ENCODE assay signal across 19 cellular contexts in the genomic region with DNA sequence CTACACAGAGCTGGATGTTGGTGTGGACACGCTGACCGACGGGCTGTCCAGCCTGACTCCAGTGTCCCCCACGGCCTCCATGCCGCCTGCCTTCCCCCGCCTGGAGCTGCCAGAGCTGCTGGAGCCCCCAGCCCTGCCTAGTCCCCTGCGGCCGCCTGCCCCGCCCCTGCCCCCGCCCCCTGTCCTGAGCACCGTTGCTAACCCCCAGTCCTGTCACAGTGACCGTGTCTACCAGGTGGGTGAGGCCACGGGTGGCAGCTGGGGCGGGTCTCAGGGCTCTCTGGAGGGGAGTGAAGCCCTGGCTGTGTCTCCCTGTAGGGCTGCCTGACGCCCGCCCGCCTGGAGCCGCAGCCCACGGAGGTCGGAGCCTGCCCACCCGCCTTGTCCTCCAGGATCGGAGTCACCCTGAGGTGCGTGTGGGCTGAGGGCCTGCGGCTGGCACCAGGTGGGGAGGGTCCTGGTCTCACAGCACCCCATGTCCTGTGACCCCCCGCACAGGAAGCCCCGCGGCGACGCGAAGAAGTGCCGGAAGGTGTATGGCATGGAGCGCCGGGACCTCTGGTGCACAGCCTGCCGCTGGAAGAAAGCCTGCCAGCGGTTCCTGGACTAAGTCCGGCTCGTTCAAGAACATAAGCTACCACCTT. TPM values are rescaled to one million over a fixed set of nuclear protein-coding genes. Genes with fewer than 3 reads are reported as not detected.
DNase-seq lines count a peak whose midpoint lies in the region; TF ChIP-seq lines count a peak whose summit lies in the region.
"Had no signal": no experiment of that assay in that cellular context is flagged by ENCODE, and none has a peak within 500 bp of the region (broad histone marks: within the 10 kb centered on the region; RNA-seq: fewer than 3 reads in every experiment).

No MANE protein-coding gene starts in this region.

- TF ChIP-seq POLR2A in esophagus muscularis mucosa (IDR thresholded peaks at IDR 0.05; ENCODE audit: low read depth) (no peak), sigmoid colon (IDR thresholded peaks at IDR 0.05) (no peak)

- H3K9me3 ChIP-seq in HEK293 (ENCODE audit: control insufficient read depth, insufficient read depth, low read depth, low read length) (no peaks in the 10 kb centered on the region), esophagus muscularis mucosa (no peaks in the 10 kb centered on the region), sigmoid colon (no peaks in the 10 kb centered on the region)

- POLR2A ChIA-PET in HEK293 (lab: Yijun Ruan, JAX): no interaction called here

- H3K27ac ChIP-seq in HEK293 (ENCODE audit: extremely low read depth, low read depth, low read length): no peak overlapping the region
- H3K27ac ChIP-seq in esophagus muscularis mucosa (replicated peaks in 1 of 4): peak overlapping the region; percentile 89 to 99 (median 96)
- H3K27ac ChIP-seq in sigmoid colon: peak overlapping the region; percentile 27 to 96 (median 93)
- H3K27ac ChIP-seq: KMS-11 had no signal

- intact Hi-C loops in esophagus muscularis mucosa (cut with DNase I): no loop called here
- intact Hi-C loops in sigmoid colon (cut with DNase I): loop anchor here (5.0 kb wide), 1 partner anchor 525 kb away; the partner anchor contains the start of gene YTHDF1

- TF ChIP-seq EP300 in esophagus muscularis mucosa (IDR thresholded peaks at IDR 0.05) (no peak), sigmoid colon (IDR thresholded peaks at IDR 0.05) (no peak)

- DNase-seq in esophagus muscularis mucosa (ENCODE audit: extremely low spot score) (no peak), sigmoid colon (no peak), HPDE6-E6E7 (ENCODE audit: extremely low spot score) (no peak)
- DNase-seq in stimulated activated CD4-positive, alpha-beta T cell treated with anti-CD3 and anti-CD28 coated beads, Interleukin-2, amount 100 ng/mL, for 48 hours: no peak
- DNase-seq: activated CD4-positive, alpha-beta T cell treated with anti-CD3 and anti-CD28 coated beads, Interleukin-2, amount 10 ng/mL, durations not matched to agents 7 days and 5 days; activated naive CD4-positive, alpha-beta T cell; AML-193; amygdala; effector CD8-positive, alpha-beta T cell; HFFc6; naive thymus-derived CD4-positive, alpha-beta T cell; NCI-H2029; NCI-H446 treated with DMSO at 0.1 percent for 48 hours; RPMI8226; stimulated activated CD8-positive, alpha-beta memory T cell treated with anti-CD3 and anti-CD28 coated beads, Interleukin-4, amount 100 ng/mL, for 48 hours; substantia nigra had no signal

- H3K4me3 ChIP-seq in HEK293 (ENCODE audit: low read depth, low read length) (no peak overlapping the region), esophagus muscularis mucosa (no peak overlapping the region), sigmoid colon (no peak overlapping the region)
- H3K4me3 ChIP-seq: smooth muscle cell had no signal

- TF ChIP-seq CTCF in HEK293 (tag by site-specific recombination; IDR thresholded peaks at IDR 0.05): no peak
- TF ChIP-seq CTCF in esophagus muscularis mucosa (IDR thresholded peaks at IDR 0.05): no peak
- no peak for TF ChIP-seq CTCF in sigmoid colon (IDR thresholded peaks at IDR 0.05)

- H3K36me3 ChIP-seq in HEK293 (ENCODE audit: control insufficient read depth in 2 of 2, insufficient read depth in 1 of 2, low read length in 2 of 2) (peaks cover 4 to 28% of the 10 kb centered on the region in 2 experiments; a peak in 1 of 3 replicates), esophagus muscularis mucosa (peaks cover 12 to 52% (median 43%) of the 10 kb centered on the region in 4 donors), sigmoid colon (peaks cover 11 to 20% (median 15%) of the 10 kb centered on the region in 4 donors)

- H3K4me1 ChIP-seq in HEK293 (ENCODE audit: control insufficient read depth, insufficient read depth, low read length) (no peaks in the 10 kb centered on the region; the same call in 1 of the 2 replicates), esophagus muscularis mucosa (peaks cover 35 to 49% (median 46%) of the 10 kb centered on the region in 4 donors), sigmoid colon (peaks cover 0 to 37% (median 34%) of the 10 kb centered on the region in 4 donors)

- 84% methylated on average over 20 of the region's 37 CpGs for WGBS in esophagus muscularis mucosa
- WGBS in sigmoid colon, 2 donors: 90 to 92% methylated on average over 37 of the region's 37 CpGs

- H3K27me3 ChIP-seq in esophagus muscularis mucosa: no peaks in the 10 kb centered on the region
- peaks cover 0 to 8% (median 0%) of the 10 kb centered on the region in 3 donors for H3K27me3 ChIP-seq in sigmoid colon

- CTCF ChIA-PET in HEK293 (lab: Yijun Ruan, JAX): interaction anchor here (0.6 to 1.1 kb wide), 2 partner anchors 33 to 43 kb away, joined by 3 read pairs; no protein-coding TSS in a partner anchor

TF ChIP-seq in HEK293, 187 proteins besides CTCF, POLR2A, EP300 and RAD21 (continues in another document):
- TF ChIP-seq YY1 (tag by site-specific recombination; IDR thresholded peaks at IDR 0.05) (no peak), ZNF610 (tag by site-specific recombination; IDR thresholded peaks at IDR 0.05; ENCODE audit: borderline replicate concordance) (no peak), ZNF629 (tag by site-specific recombination; IDR thresholded peaks at IDR 0.05) (no peak), ZSCAN18 (tag by site-specific recombination; IDR thresholded peaks at IDR 0.05) (no peak), ZFHX2 (tag by site-specific recombination; conservative IDR thresholded peaks at IDR 0.05) (0 out of 2 replicates have a peak, but pooled peaks have one; percentile 35), ZNF404 (tag by site-specific recombination; IDR thresholded peaks at IDR 0.05) (no peak), KLF1 (tag by site-specific recombination; IDR thresholded peaks at IDR 0.05) (0 out of 2 replicates have a peak, but pooled peaks have one; percentile 37), ZNF391 (tag by site-specific recombination; IDR thresholded peaks at IDR 0.05; ENCODE audit: borderline replicate concordance, low read depth) (no peak), ZNF510 (tag by site-specific recombination; IDR thresholded peaks at IDR 0.05; ENCODE audit: insufficient replicate concordance) (no peak)
- TF ChIP-seq, protein P1, sequence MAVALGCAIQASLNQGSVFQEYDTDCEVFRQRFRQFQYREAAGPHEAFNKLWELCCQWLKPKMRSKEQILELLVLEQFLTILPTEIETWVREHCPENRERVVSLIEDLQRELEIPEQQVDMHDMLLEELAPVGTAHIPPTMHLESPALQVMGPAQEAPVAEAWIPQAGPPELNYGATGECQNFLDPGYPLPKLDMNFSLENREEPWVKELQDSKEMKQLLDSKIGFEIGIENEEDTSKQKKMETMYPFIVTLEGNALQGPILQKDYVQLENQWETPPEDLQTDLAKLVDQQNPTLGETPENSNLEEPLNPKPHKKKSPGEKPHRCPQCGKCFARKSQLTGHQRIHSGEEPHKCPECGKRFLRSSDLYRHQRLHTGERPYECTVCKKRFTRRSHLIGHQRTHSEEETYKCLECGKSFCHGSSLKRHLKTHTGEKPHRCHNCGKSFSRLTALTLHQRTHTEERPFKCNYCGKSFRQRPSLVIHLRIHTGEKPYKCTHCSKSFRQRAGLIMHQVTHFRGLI (tag by site-specific recombination; IDR thresholded peaks at IDR 0.05): no peak
- TF ChIP-seq, protein P2, sequence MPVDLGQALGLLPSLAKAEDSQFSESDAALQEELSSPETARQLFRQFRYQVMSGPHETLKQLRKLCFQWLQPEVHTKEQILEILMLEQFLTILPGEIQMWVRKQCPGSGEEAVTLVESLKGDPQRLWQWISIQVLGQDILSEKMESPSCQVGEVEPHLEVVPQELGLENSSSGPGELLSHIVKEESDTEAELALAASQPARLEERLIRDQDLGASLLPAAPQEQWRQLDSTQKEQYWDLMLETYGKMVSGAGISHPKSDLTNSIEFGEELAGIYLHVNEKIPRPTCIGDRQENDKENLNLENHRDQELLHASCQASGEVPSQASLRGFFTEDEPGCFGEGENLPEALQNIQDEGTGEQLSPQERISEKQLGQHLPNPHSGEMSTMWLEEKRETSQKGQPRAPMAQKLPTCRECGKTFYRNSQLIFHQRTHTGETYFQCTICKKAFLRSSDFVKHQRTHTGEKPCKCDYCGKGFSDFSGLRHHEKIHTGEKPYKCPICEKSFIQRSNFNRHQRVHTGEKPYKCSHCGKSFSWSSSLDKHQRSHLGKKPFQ (tag by site-specific recombination; IDR thresholded peaks at IDR 0.05): no peak

RNA-seq across cellular contexts. Expression of gene SLC2A4RG, which starts 2.9 kb away (rescaled TPM):
- total RNA-seq in esophagus muscularis mucosa (10 to 100 TPM; 41.4 to 67.1 (median 52.7) TPM), sigmoid colon (10 to 100 TPM; 25.2 to 78.2 (median 54.5) TPM)
- polyA plus RNA-seq in sigmoid colon: 10 to 100 TPM; 19.7 to 33.0 (median 33.0) TPM

RNA-seq across cellular contexts. Expression of gene LIME1, which starts 6.0 kb away (rescaled TPM):
- total RNA-seq in esophagus muscularis mucosa (10 to 100 TPM in 2 of 4 donors, 1 to 10 TPM in 2; 9.4 to 15.4 (median 10.9) TPM), sigmoid colon (1 to 10 TPM; 4.6 to 7.8 (median 6.4) TPM)
- 10 to 100 TPM in 1 of 3 donors, 1 to 10 TPM in 1, not detected in 1; 4.8 to 35.3 TPM for polyA plus RNA-seq in sigmoid colon

RNA-seq across cellular contexts. Expression of gene ZGPAT, which starts 34.7 kb away (rescaled TPM):
- total RNA-seq in esophagus muscularis mucosa (10 to 100 TPM; 22.5 to 38.9 (median 28.6) TPM), sigmoid colon (10 to 100 TPM; 18.5 to 22.5 (median 19.6) TPM)
- 10 to 100 TPM; 24.0 to 44.9 (median 30.5) TPM for polyA plus RNA-seq in sigmoid colon

RNA-seq across cellular contexts. Expression of gene ARFRP1, which starts 34.7 kb away (rescaled TPM):
- total RNA-seq in esophagus muscularis mucosa (10 to 100 TPM; 34.1 to 46.5 (median 44.6) TPM), sigmoid colon (10 to 100 TPM; 26.8 to 38.7 (median 28.8) TPM)
- polyA plus RNA-seq in sigmoid colon: 10 to 100 TPM; 39.1 to 70.2 (median 45.6) TPM

RNA-seq across cellular contexts. Expression of gene TNFRSF6B, which starts 46.1 kb away (rescaled TPM):
- total RNA-seq in esophagus muscularis mucosa (10 to 100 TPM in 3 of 4 donors, 1 to 10 TPM in 1; 5.0 to 67.8 (median 26.5) TPM), sigmoid colon (10 to 100 TPM in 1 of 4 donors, 1 to 10 TPM in 3; 1.8 to 45.5 (median 4.2) TPM)
- polyA plus RNA-seq in sigmoid colon: 100 to 1,000 TPM in 1 of 3 donors, 1 to 10 TPM in 2; 1.2 to 186 (median 4.8) TPM
